1 cellular context compared by ENCODE assay signal in genomic region chr17:38620551-38621277, GRCh38.
TF ChIP-seq lines count a peak whose summit lies in the region.

No MANE protein-coding gene starts in this region.

TF ChIP-seq in HepG2, 621 proteins besides CTCF, POLR2A, EP300 and RAD21 (continued from another document and continues in another):
- TF ChIP-seq, protein P1, sequence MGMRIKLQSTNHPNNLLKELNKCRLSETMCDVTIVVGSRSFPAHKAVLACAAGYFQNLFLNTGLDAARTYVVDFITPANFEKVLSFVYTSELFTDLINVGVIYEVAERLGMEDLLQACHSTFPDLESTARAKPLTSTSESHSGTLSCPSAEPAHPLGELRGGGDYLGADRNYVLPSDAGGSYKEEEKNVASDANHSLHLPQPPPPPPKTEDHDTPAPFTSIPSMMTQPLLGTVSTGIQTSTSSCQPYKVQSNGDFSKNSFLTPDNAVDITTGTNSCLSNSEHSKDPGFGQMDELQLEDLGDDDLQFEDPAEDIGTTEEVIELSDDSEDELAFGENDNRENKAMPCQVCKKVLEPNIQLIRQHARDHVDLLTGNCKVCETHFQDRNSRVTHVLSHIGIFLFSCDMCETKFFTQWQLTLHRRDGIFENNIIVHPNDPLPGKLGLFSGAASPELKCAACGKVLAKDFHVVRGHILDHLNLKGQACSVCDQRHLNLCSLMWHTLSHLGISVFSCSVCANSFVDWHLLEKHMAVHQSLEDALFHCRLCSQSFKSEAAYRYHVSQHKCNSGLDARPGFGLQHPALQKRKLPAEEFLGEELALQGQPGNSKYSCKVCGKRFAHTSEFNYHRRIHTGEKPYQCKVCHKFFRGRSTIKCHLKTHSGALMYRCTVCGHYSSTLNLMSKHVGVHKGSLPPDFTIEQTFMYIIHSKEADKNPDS (CRISPR knock-in tag; IDR thresholded peaks at IDR 0.05) = 0 out of 2 replicates have a peak, but pooled peaks have one; percentile 35
- peak; percentile 11; the same call in 1 of the 2 replicates for TF ChIP-seq FLYWCH1 (CRISPR knock-in tag; IDR thresholded peaks at IDR 0.05)
- TF ChIP-seq NFKB2 (CRISPR knock-in tag; IDR thresholded peaks at IDR 0.05; ENCODE audit: borderline replicate concordance) = no peak; the same call in 1 of the 2 replicates
- TF ChIP-seq ZBTB2 (CRISPR knock-in tag; IDR thresholded peaks at IDR 0.05; ENCODE audit: low read depth) = no peak
- no peak for TF ChIP-seq ZNF275 (CRISPR knock-in tag; IDR thresholded peaks at IDR 0.05; ENCODE audit: borderline replicate concordance)
- TF ChIP-seq STAT5B (CRISPR knock-in tag; IDR thresholded peaks at IDR 0.05) = 0 out of 2 replicates have a peak, but pooled peaks have one; percentile 24
- TF ChIP-seq, protein P2, sequence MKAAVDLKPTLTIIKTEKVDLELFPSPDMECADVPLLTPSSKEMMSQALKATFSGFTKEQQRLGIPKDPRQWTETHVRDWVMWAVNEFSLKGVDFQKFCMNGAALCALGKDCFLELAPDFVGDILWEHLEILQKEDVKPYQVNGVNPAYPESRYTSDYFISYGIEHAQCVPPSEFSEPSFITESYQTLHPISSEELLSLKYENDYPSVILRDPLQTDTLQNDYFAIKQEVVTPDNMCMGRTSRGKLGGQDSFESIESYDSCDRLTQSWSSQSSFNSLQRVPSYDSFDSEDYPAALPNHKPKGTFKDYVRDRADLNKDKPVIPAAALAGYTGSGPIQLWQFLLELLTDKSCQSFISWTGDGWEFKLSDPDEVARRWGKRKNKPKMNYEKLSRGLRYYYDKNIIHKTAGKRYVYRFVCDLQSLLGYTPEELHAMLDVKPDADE (CRISPR knock-in tag; IDR thresholded peaks at IDR 0.05) = no peak
- TF ChIP-seq, protein P3, sequence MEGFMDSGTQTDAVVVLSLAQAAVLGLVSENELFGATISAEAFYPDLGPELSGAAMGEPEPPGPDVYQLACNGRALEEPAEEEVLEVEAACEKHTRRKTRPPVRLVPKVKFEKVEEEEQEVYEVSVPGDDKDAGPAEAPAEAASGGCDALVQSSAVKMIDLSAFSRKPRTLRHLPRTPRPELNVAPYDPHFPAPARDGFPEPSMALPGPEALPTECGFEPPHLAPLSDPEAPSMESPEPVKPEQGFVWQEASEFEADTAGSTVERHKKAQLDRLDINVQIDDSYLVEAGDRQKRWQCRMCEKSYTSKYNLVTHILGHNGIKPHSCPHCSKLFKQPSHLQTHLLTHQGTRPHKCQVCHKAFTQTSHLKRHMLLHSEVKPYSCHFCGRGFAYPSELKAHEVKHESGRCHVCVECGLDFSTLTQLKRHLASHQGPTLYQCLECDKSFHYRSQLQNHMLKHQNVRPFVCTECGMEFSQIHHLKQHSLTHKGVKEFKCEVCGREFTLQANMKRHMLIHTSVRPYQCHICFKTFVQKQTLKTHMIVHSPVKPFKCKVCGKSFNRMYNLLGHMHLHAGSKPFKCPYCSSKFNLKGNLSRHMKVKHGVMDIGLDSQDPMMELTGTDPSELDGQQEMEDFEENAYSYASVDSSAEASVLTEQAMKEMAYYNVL (CRISPR knock-in tag; IDR thresholded peaks at IDR 0.05; ENCODE audit: borderline replicate concordance) = peak; percentile 98
- TF ChIP-seq REXO4 (CRISPR knock-in tag; IDR thresholded peaks at IDR 0.05; ENCODE audit: borderline replicate concordance) = no peak
- TF ChIP-seq HNRNPH1 (optimal IDR thresholded peaks at IDR 0.05; ENCODE audit: low read depth, low read length) = no peak
- TF ChIP-seq TAF15 (IDR thresholded peaks at IDR 0.05; ENCODE audit: low read depth, low read length, poor library complexity, severe bottlenecking) = no peak
- no peak for TF ChIP-seq SMAD9 (CRISPR knock-in tag; IDR thresholded peaks at IDR 0.05)
- TF ChIP-seq, protein P4, sequence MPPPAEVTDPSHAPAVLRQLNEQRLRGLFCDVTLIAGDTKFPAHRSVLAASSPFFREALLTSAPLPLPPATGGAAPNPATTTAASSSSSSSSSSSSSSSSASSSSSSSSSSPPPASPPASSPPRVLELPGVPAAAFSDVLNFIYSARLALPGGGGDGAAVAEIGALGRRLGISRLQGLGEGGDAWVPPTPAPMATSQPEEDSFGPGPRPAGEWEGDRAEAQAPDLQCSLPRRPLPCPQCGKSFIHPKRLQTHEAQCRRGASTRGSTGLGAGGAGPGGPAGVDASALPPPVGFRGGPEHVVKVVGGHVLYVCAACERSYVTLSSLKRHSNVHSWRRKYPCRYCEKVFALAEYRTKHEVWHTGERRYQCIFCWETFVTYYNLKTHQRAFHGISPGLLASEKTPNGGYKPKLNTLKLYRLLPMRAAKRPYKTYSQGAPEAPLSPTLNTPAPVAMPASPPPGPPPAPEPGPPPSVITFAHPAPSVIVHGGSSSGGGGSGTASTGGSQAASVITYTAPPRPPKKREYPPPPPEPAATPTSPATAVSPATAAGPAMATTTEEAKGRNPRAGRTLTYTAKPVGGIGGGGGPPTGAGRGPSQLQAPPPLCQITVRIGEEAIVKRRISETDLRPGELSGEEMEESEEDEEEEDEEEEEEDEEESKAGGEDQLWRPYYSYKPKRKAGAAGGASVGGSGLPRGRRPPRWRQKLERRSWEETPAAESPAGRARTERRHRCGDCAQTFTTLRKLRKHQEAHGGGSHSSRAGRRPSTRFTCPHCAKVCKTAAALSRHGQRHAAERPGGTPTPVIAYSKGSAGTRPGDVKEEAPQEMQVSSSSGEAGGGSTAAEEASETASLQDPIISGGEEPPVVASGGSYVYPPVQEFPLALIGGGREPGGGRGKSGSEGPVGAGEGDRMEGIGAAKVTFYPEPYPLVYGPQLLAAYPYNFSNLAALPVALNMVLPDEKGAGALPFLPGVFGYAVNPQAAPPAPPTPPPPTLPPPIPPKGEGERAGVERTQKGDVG (CRISPR knock-in tag; IDR thresholded peaks at IDR 0.05; ENCODE audit: borderline replicate concordance) = no peak
- TF ChIP-seq ZFP91 (CRISPR knock-in tag; IDR thresholded peaks at IDR 0.05; ENCODE audit: borderline replicate concordance) = peak; percentile 65
- TF ChIP-seq JDP2 (CRISPR knock-in tag; IDR thresholded peaks at IDR 0.05; ENCODE audit: borderline replicate concordance) = no peak; the same call in 1 of the 2 replicates
- TF ChIP-seq ZNF572 (CRISPR knock-in tag; IDR thresholded peaks at IDR 0.05) = no peak
- TF ChIP-seq ATF1 (CRISPR knock-in tag; IDR thresholded peaks at IDR 0.05) = no peak
- TF ChIP-seq IKZF4 (CRISPR knock-in tag; IDR thresholded peaks at IDR 0.05; ENCODE audit: borderline replicate concordance, low read depth, not compliant biosample characterization) = no peak
- TF ChIP-seq, protein P5, sequence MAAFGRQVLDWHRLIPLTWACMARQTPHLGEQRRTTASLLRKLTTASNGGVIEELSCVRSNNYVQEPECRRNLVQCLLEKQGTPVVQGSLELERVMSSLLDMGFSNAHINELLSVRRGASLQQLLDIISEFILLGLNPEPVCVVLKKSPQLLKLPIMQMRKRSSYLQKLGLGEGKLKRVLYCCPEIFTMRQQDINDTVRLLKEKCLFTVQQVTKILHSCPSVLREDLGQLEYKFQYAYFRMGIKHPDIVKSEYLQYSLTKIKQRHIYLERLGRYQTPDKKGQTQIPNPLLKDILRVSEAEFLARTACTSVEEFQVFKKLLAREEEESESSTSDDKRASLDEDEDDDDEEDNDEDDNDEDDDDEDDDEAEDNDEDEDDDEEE (CRISPR knock-in tag; IDR thresholded peaks at IDR 0.05) = peak; percentile 79; the same call in 1 of the 2 replicates
- TF ChIP-seq RBM22 (optimal IDR thresholded peaks at IDR 0.05; ENCODE audit: low read length) = no peak
- TF ChIP-seq, protein P6, sequence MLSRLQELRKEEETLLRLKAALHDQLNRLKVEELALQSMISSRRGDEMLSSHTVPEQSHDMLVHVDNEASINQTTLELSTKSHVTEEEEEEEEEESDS (CRISPR knock-in tag; IDR thresholded peaks at IDR 0.05; ENCODE audit: borderline replicate concordance) = no peak
- no peak for TF ChIP-seq FOXO4 (CRISPR knock-in tag; conservative IDR thresholded peaks at IDR 0.05)
- no peak for TF ChIP-seq MTF2 (CRISPR knock-in tag; IDR thresholded peaks at IDR 0.05; ENCODE audit: borderline replicate concordance)
- TF ChIP-seq SALL2 (CRISPR knock-in tag; IDR thresholded peaks at IDR 0.05) = no peak; the same call in 1 of the 2 replicates
- no peak for TF ChIP-seq ZXDC (CRISPR knock-in tag; IDR thresholded peaks at IDR 0.05)
- peak; percentile 94 for TF ChIP-seq RELA (CRISPR knock-in tag; IDR thresholded peaks at IDR 0.05)
- no peak for TF ChIP-seq CENPT (CRISPR knock-in tag; IDR thresholded peaks at IDR 0.05; ENCODE audit: low read depth)
- peak; percentile 48; the same call in 1 of the 2 replicates for TF ChIP-seq ZNF121 (CRISPR knock-in tag; IDR thresholded peaks at IDR 0.05)
- TF ChIP-seq, protein P7, sequence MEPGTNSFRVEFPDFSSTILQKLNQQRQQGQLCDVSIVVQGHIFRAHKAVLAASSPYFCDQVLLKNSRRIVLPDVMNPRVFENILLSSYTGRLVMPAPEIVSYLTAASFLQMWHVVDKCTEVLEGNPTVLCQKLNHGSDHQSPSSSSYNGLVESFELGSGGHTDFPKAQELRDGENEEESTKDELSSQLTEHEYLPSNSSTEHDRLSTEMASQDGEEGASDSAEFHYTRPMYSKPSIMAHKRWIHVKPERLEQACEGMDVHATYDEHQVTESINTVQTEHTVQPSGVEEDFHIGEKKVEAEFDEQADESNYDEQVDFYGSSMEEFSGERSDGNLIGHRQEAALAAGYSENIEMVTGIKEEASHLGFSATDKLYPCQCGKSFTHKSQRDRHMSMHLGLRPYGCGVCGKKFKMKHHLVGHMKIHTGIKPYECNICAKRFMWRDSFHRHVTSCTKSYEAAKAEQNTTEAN (CRISPR knock-in tag; conservative IDR thresholded peaks at IDR 0.05) = peak; percentile 98
- no peak for TF ChIP-seq SIN3A (IDR thresholded peaks at IDR 0.05; ENCODE audit: borderline replicate concordance, low read depth, low read length)
- TF ChIP-seq GABPA (IDR thresholded peaks at IDR 0.05; ENCODE audit: low read depth, low read length) = no peak
- 0 out of 2 replicates have a peak, but pooled peaks have one; percentile 23 for TF ChIP-seq GABPA (CRISPR knock-in tag; IDR thresholded peaks at IDR 0.05; ENCODE audit: low read depth)
- no peak for TF ChIP-seq ZNF10 (CRISPR knock-in tag; IDR thresholded peaks at IDR 0.05; ENCODE audit: borderline replicate concordance, low read depth)
- no peak for TF ChIP-seq ZZZ3 (CRISPR knock-in tag; IDR thresholded peaks at IDR 0.05; ENCODE audit: borderline replicate concordance)
- peak; percentile 70 for TF ChIP-seq SKI (IDR thresholded peaks at IDR 0.05; ENCODE audit: partially characterized antibody)
- no peak for TF ChIP-seq ZNF75D (CRISPR knock-in tag; IDR thresholded peaks at IDR 0.05; ENCODE audit: borderline replicate concordance)
- peak; percentile 93 for TF ChIP-seq TOE1 (CRISPR knock-in tag; IDR thresholded peaks at IDR 0.05)
